1 cellular context compared by ENCODE assay signal in genomic region chr15:34969340-34970097, GRCh38.
A peak's percentile ranks its signal among the peaks of the same experiment; 100 is the strongest.
TF ChIP-seq lines count a peak whose summit lies in the region.

Gene AQR (minus strand): TSS chr15:34969742. CDS start chr15:34969613, 129 bp downstream.

TF ChIP-seq in GM12878, 131 proteins besides CTCF, POLR2A, EP300 and RAD21 (continued from another document and continues in another):
- TF ChIP-seq HCFC1 (IDR thresholded peaks at IDR 0.05; ENCODE audit: low read length), result peak; percentile 91
- peak; percentile 98 for TF ChIP-seq ZNF207 (IDR thresholded peaks at IDR 0.05; ENCODE audit: borderline replicate concordance)
- peak; percentile 40 to 57; a peak in 2 of 3 replicates for TF ChIP-seq EGR1 (IDR thresholded peaks at IDR 0.05; ENCODE audit: borderline replicate concordance in 1 of 2, low read depth in 2 of 2, low read length in 2 of 2)
- peak; percentile 85; the same call in 2 of the 3 replicates for TF ChIP-seq POU2F2 (IDR thresholded peaks at IDR 0.05; ENCODE audit: borderline replicate concordance, low read depth, low read length)
- TF ChIP-seq CBX3 (IDR thresholded peaks at IDR 0.05; ENCODE audit: borderline replicate concordance, low read depth), result no peak
- TF ChIP-seq SMC3 (IDR thresholded peaks at IDR 0.05; ENCODE audit: borderline replicate concordance, low read length), result peak; percentile 29; the same call in 1 of the 2 replicates
- TF ChIP-seq SREBF1 (IDR thresholded peaks at IDR 0.05; ENCODE audit: low read length), result 0 out of 2 replicates have a peak, but pooled peaks have one; percentile 33
- no peak for TF ChIP-seq USF2 (IDR thresholded peaks at IDR 0.05; ENCODE audit: borderline replicate concordance, low read depth, low read length)
- TF ChIP-seq ESRRA (IDR thresholded peaks at IDR 0.05; ENCODE audit: low read length), result no peak; the same call in 1 of the 2 replicates
- no peak for TF ChIP-seq HDAC6 (IDR thresholded peaks at IDR 0.05; ENCODE audit: unreplicated experiment)
- peak; percentile 70 for TF ChIP-seq MEF2A (IDR thresholded peaks at IDR 0.05; ENCODE audit: insufficient read depth, low read depth, low read length)
- TF ChIP-seq ZNF274 (IDR thresholded peaks at IDR 0.05; ENCODE audit: insufficient read depth, insufficient read length), result no peak
- peak; percentile 67 for TF ChIP-seq TCF7 (IDR thresholded peaks at IDR 0.05; ENCODE audit: borderline replicate concordance)
- TF ChIP-seq, protein P1, sequence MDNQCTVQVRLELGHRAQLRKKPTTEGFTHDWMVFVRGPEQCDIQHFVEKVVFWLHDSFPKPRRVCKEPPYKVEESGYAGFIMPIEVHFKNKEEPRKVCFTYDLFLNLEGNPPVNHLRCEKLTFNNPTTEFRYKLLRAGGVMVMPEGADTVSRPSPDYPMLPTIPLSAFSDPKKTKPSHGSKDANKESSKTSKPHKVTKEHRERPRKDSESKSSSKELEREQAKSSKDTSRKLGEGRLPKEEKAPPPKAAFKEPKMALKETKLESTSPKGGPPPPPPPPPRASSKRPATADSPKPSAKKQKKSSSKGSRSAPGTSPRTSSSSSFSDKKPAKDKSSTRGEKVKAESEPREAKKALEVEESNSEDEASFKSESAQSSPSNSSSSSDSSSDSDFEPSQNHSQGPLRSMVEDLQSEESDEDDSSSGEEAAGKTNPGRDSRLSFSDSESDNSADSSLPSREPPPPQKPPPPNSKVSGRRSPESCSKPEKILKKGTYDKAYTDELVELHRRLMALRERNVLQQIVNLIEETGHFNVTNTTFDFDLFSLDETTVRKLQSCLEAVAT (IDR thresholded peaks at IDR 0.05), result no peak; the same call in 1 of the 2 replicates
- peak; percentile 50; the same call in 1 of the 2 replicates for TF ChIP-seq ZBED1 (IDR thresholded peaks at IDR 0.05; ENCODE audit: borderline replicate concordance)
- peak; percentile 100 for TF ChIP-seq GABPA (IDR thresholded peaks at IDR 0.05; ENCODE audit: low read depth)
- peak; percentile 20 to 62; a peak in 3 of 4 replicates for TF ChIP-seq BHLHE40 (IDR thresholded peaks at IDR 0.05; ENCODE audit: borderline replicate concordance in 1 of 2, low read depth in 2 of 2, low read length in 1 of 2)
- no peak for TF ChIP-seq NFYA (IDR thresholded peaks at IDR 0.05; ENCODE audit: borderline replicate concordance, low read depth, low read length)
- no peak; the same call in 1 of the 2 replicates for TF ChIP-seq JUNB (IDR thresholded peaks at IDR 0.05)
- TF ChIP-seq, protein P2, sequence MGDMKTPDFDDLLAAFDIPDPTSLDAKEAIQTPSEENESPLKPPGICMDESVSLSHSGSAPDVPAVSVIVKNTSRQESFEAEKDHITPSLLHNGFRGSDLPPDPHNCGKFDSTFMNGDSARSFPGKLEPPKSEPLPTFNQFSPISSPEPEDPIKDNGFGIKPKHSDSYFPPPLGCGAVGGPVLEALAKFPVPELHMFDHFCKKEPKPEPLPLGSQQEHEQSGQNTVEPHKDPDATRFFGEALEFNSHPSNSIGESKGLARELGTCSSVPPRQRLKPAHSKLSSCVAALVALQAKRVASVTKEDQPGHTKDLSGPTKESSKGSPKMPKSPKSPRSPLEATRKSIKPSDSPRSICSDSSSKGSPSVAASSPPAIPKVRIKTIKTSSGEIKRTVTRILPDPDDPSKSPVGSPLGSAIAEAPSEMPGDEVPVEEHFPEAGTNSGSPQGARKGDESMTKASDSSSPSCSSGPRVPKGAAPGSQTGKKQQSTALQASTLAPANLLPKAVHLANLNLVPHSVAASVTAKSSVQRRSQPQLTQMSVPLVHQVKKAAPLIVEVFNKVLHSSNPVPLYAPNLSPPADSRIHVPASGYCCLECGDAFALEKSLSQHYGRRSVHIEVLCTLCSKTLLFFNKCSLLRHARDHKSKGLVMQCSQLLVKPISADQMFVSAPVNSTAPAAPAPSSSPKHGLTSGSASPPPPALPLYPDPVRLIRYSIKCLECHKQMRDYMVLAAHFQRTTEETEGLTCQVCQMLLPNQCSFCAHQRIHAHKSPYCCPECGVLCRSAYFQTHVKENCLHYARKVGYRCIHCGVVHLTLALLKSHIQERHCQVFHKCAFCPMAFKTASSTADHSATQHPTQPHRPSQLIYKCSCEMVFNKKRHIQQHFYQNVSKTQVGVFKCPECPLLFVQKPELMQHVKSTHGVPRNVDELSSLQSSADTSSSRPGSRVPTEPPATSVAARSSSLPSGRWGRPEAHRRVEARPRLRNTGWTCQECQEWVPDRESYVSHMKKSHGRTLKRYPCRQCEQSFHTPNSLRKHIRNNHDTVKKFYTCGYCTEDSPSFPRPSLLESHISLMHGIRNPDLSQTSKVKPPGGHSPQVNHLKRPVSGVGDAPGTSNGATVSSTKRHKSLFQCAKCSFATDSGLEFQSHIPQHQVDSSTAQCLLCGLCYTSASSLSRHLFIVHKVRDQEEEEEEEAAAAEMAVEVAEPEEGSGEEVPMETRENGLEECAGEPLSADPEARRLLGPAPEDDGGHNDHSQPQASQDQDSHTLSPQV (IDR thresholded peaks at IDR 0.05), result 0 out of 2 replicates have a peak, but pooled peaks have one; percentile 24
- TF ChIP-seq RFX5 (IDR thresholded peaks at IDR 0.05; ENCODE audit: low read depth, low read length), result no peak
- TF ChIP-seq NR2F1 (conservative IDR thresholded peaks at IDR 0.05), result peak; percentile 55
- TF ChIP-seq HDGF (IDR thresholded peaks at IDR 0.05), result peak; percentile 63; the same call in 1 of the 2 replicates
- no peak for TF ChIP-seq PAX8 (IDR thresholded peaks at IDR 0.05)
- peak; percentile 81 for TF ChIP-seq SIN3A (IDR thresholded peaks at IDR 0.05; ENCODE audit: low read depth, low read length)
- TF ChIP-seq, protein P3, sequence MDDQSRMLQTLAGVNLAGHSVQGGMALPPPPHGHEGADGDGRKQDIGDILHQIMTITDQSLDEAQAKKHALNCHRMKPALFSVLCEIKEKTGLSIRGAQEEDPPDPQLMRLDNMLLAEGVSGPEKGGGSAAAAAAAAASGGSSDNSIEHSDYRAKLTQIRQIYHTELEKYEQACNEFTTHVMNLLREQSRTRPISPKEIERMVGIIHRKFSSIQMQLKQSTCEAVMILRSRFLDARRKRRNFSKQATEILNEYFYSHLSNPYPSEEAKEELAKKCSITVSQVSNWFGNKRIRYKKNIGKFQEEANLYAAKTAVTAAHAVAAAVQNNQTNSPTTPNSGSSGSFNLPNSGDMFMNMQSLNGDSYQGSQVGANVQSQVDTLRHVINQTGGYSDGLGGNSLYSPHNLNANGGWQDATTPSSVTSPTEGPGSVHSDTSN (IDR thresholded peaks at IDR 0.05; ENCODE audit: insufficient replicate concordance, low read depth, low read length), result no peak
- TF ChIP-seq ZNF687 (IDR thresholded peaks at IDR 0.05), result peak; percentile 50
- TF ChIP-seq CBFB (IDR thresholded peaks at IDR 0.05; ENCODE audit: low read depth), result peak; percentile 59; the same call in 1 of the 2 replicates
- peak; percentile 92 for TF ChIP-seq POLR2AphosphoS2 (IDR thresholded peaks at IDR 0.05; ENCODE audit: low read depth, low read length)
- TF ChIP-seq NR2C1 (IDR thresholded peaks at IDR 0.05), result peak; percentile 87
- no peak for TF ChIP-seq KAT2A (conservative IDR thresholded peaks at IDR 0.05; ENCODE audit: control insufficient read depth, low read depth, low read length)
- peak; percentile 23 for TF ChIP-seq MEF2B (IDR thresholded peaks at IDR 0.05; ENCODE audit: partially characterized antibody, poor library complexity, severe bottlenecking)
- TF ChIP-seq IKZF2 (IDR thresholded peaks at IDR 0.05), result peak; percentile 39 to 47; a peak in 3 of 4 replicates
- TF ChIP-seq IRF4 (IDR thresholded peaks at IDR 0.05; ENCODE audit: low read depth, low read length), result peak; percentile 22; the same call in 1 of the 2 replicates
- no peak for TF ChIP-seq ZBTB4 (CRISPR knock-in tag; IDR thresholded peaks at IDR 0.05)
- TF ChIP-seq SIX5 (IDR thresholded peaks at IDR 0.05; ENCODE audit: low read depth, low read length, severe bottlenecking), result peak; percentile 78
- no peak for TF ChIP-seq ZBTB33 (IDR thresholded peaks at IDR 0.05)
- peak; percentile 94; the same call in 1 of the 2 replicates for TF ChIP-seq ASH2L (IDR thresholded peaks at IDR 0.05; ENCODE audit: borderline replicate concordance, low read depth)
- peak; percentile 93; the same call in 1 of the 2 replicates for TF ChIP-seq RB1 (IDR thresholded peaks at IDR 0.05; ENCODE audit: borderline replicate concordance)
- TF ChIP-seq PKNOX1 (IDR thresholded peaks at IDR 0.05), result peak; percentile 75
- peak; percentile 59 for TF ChIP-seq SP1 (IDR thresholded peaks at IDR 0.05; ENCODE audit: low read depth, low read length)
- TF ChIP-seq LARP7 (IDR thresholded peaks at IDR 0.05), result peak; percentile 31; the same call in 1 of the 2 replicates
